24 cellular contexts compared by ENCODE assay signal in genomic region chr4:74667438-74667837, GRCh38.
"Had no signal": no experiment of that assay in that cellular context is flagged by ENCODE, and none has a peak within 500 bp of the region (broad histone marks: within the 10 kb centered on the region; RNA-seq: fewer than 3 reads in every experiment).

No MANE protein-coding gene starts in this region.

- DNase-seq: activated CD4-positive, alpha-beta memory T cell treated with anti-CD3 and anti-CD28 coated beads for 36 hours; activated CD4-positive, alpha-beta T cell treated with anti-CD3 and anti-CD28 coated beads, Interleukin-2, amount 10 ng/mL, durations not matched to agents 7 days and 5 days; activated CD4-positive, CD25-positive, alpha-beta regulatory T cell; activated CD8-positive, alpha-beta memory T cell treated with anti-CD3 and anti-CD28 coated beads, Interleukin-2, amount 50 U/mL, for 4 hours; activated gamma-delta T cell treated with Interleukin-2 at 50 U/mL for 16 hours; activated naive CD4-positive, alpha-beta T cell treated with anti-CD3 and anti-CD28 coated beads, Interleukin-2, amount 10 ng/mL, durations not matched to agents 7 days and 5 days; activated naive CD8-positive, alpha-beta T cell treated with anti-CD3 and anti-CD28 coated beads for 36 hours; activated T-cell treated with anti-CD3 and anti-CD28 coated beads, Interleukin-2, amount 50 U/mL, for 72 hours; brain microvascular endothelial cell; MM.1S; NCI-H1105; NCI-H1436; NCI-H1694 treated with DMSO at 0.1 percent for 48 hours; NCI-H2029 treated with DMSO at 0.1 percent for 48 hours; NCI-H446; NCI-H524; PC-9; RPMI8226; SJCRH30; SK-N-SH; T-helper 1 cell had no signal

- H3K4me3 Mint-ChIP-seq: activated CD4-positive, alpha-beta memory T cell treated with anti-CD3 and anti-CD28 coated beads for 36 hours; activated CD4-positive, alpha-beta T cell treated with anti-CD3 and anti-CD28 coated beads, Interleukin-2, amount 10 ng/mL, durations not matched to agents 7 days and 5 days; activated naive CD4-positive, alpha-beta T cell treated with anti-CD3 and anti-CD28 coated beads, Interleukin-2, amount 10 ng/mL, durations not matched to agents 7 days and 5 days; activated naive CD8-positive, alpha-beta T cell treated with anti-CD3 and anti-CD28 coated beads for 36 hours; activated T-cell treated with anti-CD3 and anti-CD28 coated beads, Interleukin-2, amount 50 U/mL, for 72 hours had no signal

- H3K36me3 ChIP-seq: brain microvascular endothelial cell, cardiac muscle cell, SJCRH30 had no signal

- H3K36me3 Mint-ChIP-seq: activated CD4-positive, alpha-beta memory T cell treated with anti-CD3 and anti-CD28 coated beads for 36 hours; activated naive CD4-positive, alpha-beta T cell treated with anti-CD3 and anti-CD28 coated beads, Interleukin-2, amount 10 ng/mL, durations not matched to agents 7 days and 5 days; activated naive CD8-positive, alpha-beta T cell treated with anti-CD3 and anti-CD28 coated beads for 36 hours had no signal

- H3K9me3 ChIP-seq: SJCRH30, SK-N-SH had no signal

- H3K27me3 ChIP-seq: brain microvascular endothelial cell, cardiac muscle cell, SJCRH30 had no signal

- H3K27ac Mint-ChIP-seq: activated CD4-positive, alpha-beta memory T cell treated with anti-CD3 and anti-CD28 coated beads for 36 hours; activated CD4-positive, alpha-beta T cell treated with anti-CD3 and anti-CD28 coated beads, Interleukin-2, amount 10 ng/mL, durations not matched to agents 7 days and 5 days; activated naive CD4-positive, alpha-beta T cell treated with anti-CD3 and anti-CD28 coated beads, Interleukin-2, amount 10 ng/mL, durations not matched to agents 7 days and 5 days; activated naive CD8-positive, alpha-beta T cell treated with anti-CD3 and anti-CD28 coated beads for 36 hours; activated T-cell treated with anti-CD3 and anti-CD28 coated beads, Interleukin-2, amount 50 U/mL, for 72 hours; activated T-helper 2 cell treated with anti-CD3 and anti-CD28 coated beads, Interferon-gamma antibody, Interleukin-2, Interleukin-4, amounts not matched to agents 10 μg/mL and 5 μg/mL and 100 μg/mL, durations not matched to agents 14 hours and 24 hours and 36 hours had no signal

- H3K4me1 Mint-ChIP-seq: activated CD4-positive, alpha-beta T cell treated with anti-CD3 and anti-CD28 coated beads, Interleukin-2, amount 10 ng/mL, durations not matched to agents 7 days and 5 days; activated naive CD4-positive, alpha-beta T cell treated with anti-CD3 and anti-CD28 coated beads, Interleukin-2, amount 10 ng/mL, durations not matched to agents 7 days and 5 days; activated naive CD8-positive, alpha-beta T cell treated with anti-CD3 and anti-CD28 coated beads for 36 hours had no signal

- H3K4me2 ChIP-seq: PC-9, SK-N-SH had no signal

- H3K27ac ChIP-seq: brain microvascular endothelial cell, cardiac muscle cell, PC-9, SJCRH30, VCaP had no signal

- H3K4me1 ChIP-seq: SJCRH30 had no signal

- H3K4me3 ChIP-seq: cardiac muscle cell, PC-9, SJCRH30 had no signal

- H3K9ac ChIP-seq: SK-N-SH had no signal

- H3K9me3 Mint-ChIP-seq: activated CD4-positive, alpha-beta memory T cell treated with anti-CD3 and anti-CD28 coated beads for 36 hours; activated CD4-positive, alpha-beta T cell treated with anti-CD3 and anti-CD28 coated beads, Interleukin-2, amount 10 ng/mL, durations not matched to agents 7 days and 5 days; activated naive CD4-positive, alpha-beta T cell treated with anti-CD3 and anti-CD28 coated beads, Interleukin-2, amount 10 ng/mL, durations not matched to agents 7 days and 5 days; activated naive CD8-positive, alpha-beta T cell treated with anti-CD3 and anti-CD28 coated beads for 36 hours; activated T-cell treated with anti-CD3 and anti-CD28 coated beads, Interleukin-2, amount 50 U/mL, for 72 hours; activated T-helper 2 cell treated with anti-CD3 and anti-CD28 coated beads, Interferon-gamma antibody, Interleukin-2, Interleukin-4, amounts not matched to agents 10 μg/mL and 5 μg/mL and 100 μg/mL, durations not matched to agents 14 hours and 24 hours and 36 hours had no signal
